Comparison of ENCODE assay signal across 23 cellular contexts in the genomic region with DNA sequence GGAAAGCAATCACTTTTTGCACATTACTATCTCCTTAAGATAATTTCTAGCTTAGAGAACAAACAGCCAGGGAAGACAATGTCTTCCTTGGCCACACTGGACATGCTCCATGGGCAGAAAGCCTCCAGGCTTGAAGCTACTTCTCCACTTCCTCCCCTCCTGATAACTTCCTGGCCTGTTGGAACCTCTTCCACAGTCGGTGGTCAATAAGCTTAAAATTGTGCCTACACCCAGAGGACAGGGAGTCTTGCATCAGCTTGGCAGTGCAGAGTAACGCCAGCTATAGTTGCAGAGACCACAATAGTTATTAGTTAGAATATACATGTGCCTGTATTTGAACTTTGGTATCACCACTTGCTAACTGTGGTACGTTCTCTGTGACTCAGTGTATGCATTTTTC. TPM values are rescaled to one million over a fixed set of nuclear protein-coding genes. Genes with fewer than 3 reads are reported as not detected.
DNase-seq lines count a peak whose midpoint lies in the region; TF ChIP-seq lines count a peak whose summit lies in the region.
"Had no signal": no experiment of that assay in that cellular context is flagged by ENCODE, and none has a peak within 500 bp of the region (broad histone marks: within the 10 kb centered on the region; RNA-seq: fewer than 3 reads in every experiment).

No MANE protein-coding gene starts in this region.

- H3K4me2 ChIP-seq in BLaER1 treated with 17β-estradiol and CSF1 and Interleukin-3, amounts not matched to agents 10 nM and 100 nM: peak overlapping the region; percentile 4 to 85 (median 57); a peak in 19 of 22 replicates
- H3K4me2 ChIP-seq in OCI-LY1 (ENCODE audit: low read length) (no peak overlapping the region), mesenchymal stem cell (ENCODE audit: low read length, poor library complexity, severe bottlenecking) (no peak overlapping the region)

- no peak overlapping the region for H4K91ac ChIP-seq in mesenchymal stem cell (ENCODE audit: low read length)

- H4K8ac ChIP-seq in mesenchymal stem cell (ENCODE audit: low read length): peak overlapping the region; percentile 19

- H3K4me3 ChIP-seq in BLaER1 treated with 17β-estradiol and CSF1 and Interleukin-3, amounts not matched to agents 10 nM and 100 nM: no peak overlapping the region
- H3K4me3 ChIP-seq in OCI-LY1 (ENCODE audit: low read depth, low read length, poor library complexity, severe bottlenecking) (no peak overlapping the region), mesenchymal stem cell (ENCODE audit: insufficient read depth in 1 of 2, low read depth in 1 of 2, low read length in 2 of 2) (no peak overlapping the region), thyroid gland (replicated peaks in 1 of 3) (no peak overlapping the region)
- H3K4me3 ChIP-seq: HAP-1 had no signal

- H2AFZ ChIP-seq in OCI-LY1 (ENCODE audit: low read length) (no peak overlapping the region), mesenchymal stem cell (ENCODE audit: low read depth, low read length) (no peak overlapping the region)

- no peak overlapping the region for H3K4ac ChIP-seq in mesenchymal stem cell (ENCODE audit: low read depth in 1 of 2, low read length in 2 of 2)

- no peak overlapping the region for H2AK5ac ChIP-seq in mesenchymal stem cell (ENCODE audit: low read length, severe bottlenecking)

- H3K18ac ChIP-seq in mesenchymal stem cell (ENCODE audit: low read depth in 1 of 2, low read length in 2 of 2): peak overlapping the region in 1 of 2 experiments; percentile 60

- H2BK15ac ChIP-seq in mesenchymal stem cell (ENCODE audit: low read depth, poor library complexity, severe bottlenecking): no peak overlapping the region

- H3K9ac ChIP-seq in BLaER1 treated with 17β-estradiol and CSF1 and Interleukin-3, amounts not matched to agents 10 nM and 100 nM: no peak overlapping the region
- H3K9ac ChIP-seq in OCI-LY1 (ENCODE audit: low read length) (no peak overlapping the region), mesenchymal stem cell (ENCODE audit: low read length) (no peak overlapping the region)

- H3K27ac ChIP-seq in BLaER1 treated with 17β-estradiol and CSF1 and Interleukin-3, amounts not matched to agents 10 nM and 100 nM: peak overlapping the region in 8 of 11 experiments; percentile 16 to 100 (median 53); a peak in 13 of 22 replicates
- H3K27ac ChIP-seq in KOPT-K1 (ENCODE audit: low read depth, low read length, poor library complexity, severe bottlenecking) (peak overlapping the region; percentile 42), OCI-LY1 (ENCODE audit: low read depth, low read length, poor library complexity, severe bottlenecking) (peak overlapping the region; percentile 24), mesenchymal stem cell (ENCODE audit: low read length, poor library complexity, severe bottlenecking) (no peak overlapping the region), thyroid gland (no peak overlapping the region)
- H3K27ac ChIP-seq: HL-60, RWPE1 had no signal

- H4K20me1 ChIP-seq in BLaER1 treated with 17β-estradiol and CSF1 and Interleukin-3, amounts not matched to agents 10 nM and 100 nM: no peaks in the 10 kb centered on the region
- no peaks in the 10 kb centered on the region for H4K20me1 ChIP-seq in OCI-LY1 (ENCODE audit: insufficient read depth, low read length)

- H3K14ac ChIP-seq in mesenchymal stem cell (ENCODE audit: low read length in 2 of 2): no peak overlapping the region

- peaks cover 71 to 93% (median 81%) of the 10 kb centered on the region in 10 experiments for H3K4me1 ChIP-seq in BLaER1 treated with 17β-estradiol and CSF1 and Interleukin-3, amounts not matched to agents 10 nM and 100 nM
- peaks cover 55% of the 10 kb centered on the region for H3K4me1 ChIP-seq in OCI-LY1 (ENCODE audit: insufficient read depth, low read length, severe bottlenecking)
- H3K4me1 ChIP-seq in mesenchymal stem cell (ENCODE audit: control insufficient read depth, insufficient read depth, low read depth, low read length): peaks cover 6% of the 10 kb centered on the region
- peaks cover 11 to 18% of the 10 kb centered on the region in 2 donors for H3K4me1 ChIP-seq in thyroid gland

- TF ChIP-seq CTCF in OCI-LY1 (IDR thresholded peaks at IDR 0.05; ENCODE audit: low read length): no peak
- no peak for TF ChIP-seq CTCF in thyroid gland (IDR thresholded peaks at IDR 0.05)

- H3K27me3 ChIP-seq in BLaER1 treated with 17β-estradiol and CSF1 and Interleukin-3, amounts not matched to agents 10 nM and 100 nM: no peaks in the 10 kb centered on the region
- H3K27me3 ChIP-seq in OCI-LY1 (ENCODE audit: insufficient read depth, low read length): no peaks in the 10 kb centered on the region
- H3K27me3 ChIP-seq in mesenchymal stem cell (ENCODE audit: control insufficient read depth in 1 of 2, insufficient read depth in 1 of 2, low read length in 2 of 2): no peaks in the 10 kb centered on the region
- no peaks in the 10 kb centered on the region for H3K27me3 ChIP-seq in thyroid gland

- DNase-seq in mesenchymal stem cell (no peak), epidermal melanocyte (ENCODE audit: insufficient read length, low spot score) (no peak), thyroid gland (no peak), pons (ENCODE audit: low spot score) (no peak)
- DNase-seq: Calu3, DMS79 treated with DMSO at 0.1 percent for 48 hours, GF-D8, GOT3, HFFc6, Kasumi-1, NCI-H1092 treated with DMSO at 0.1 percent for 48 hours, NCI-H1436, NCI-H187, NCI-H446, NCI-H526, SHP77 treated with DMSO at 0.1 percent for 48 hours, T-helper 1 cell had no signal

- H2BK5ac ChIP-seq in mesenchymal stem cell (ENCODE audit: low read depth, low read length, poor library complexity, severe bottlenecking): no peak overlapping the region

- no peaks in the 10 kb centered on the region for H3K79me1 ChIP-seq in mesenchymal stem cell (replicated peaks; ENCODE audit: low read length, poor library complexity, severe bottlenecking)

- intact Hi-C loops in thyroid gland (cut with DNase I): no loop called here

- H3F3A ChIP-seq in OCI-LY1 (ENCODE audit: insufficient read depth, low read length): no peaks in the 10 kb centered on the region

- WGBS in mesenchymal stem cell: 94% methylated on average over 3 of the region's 3 CpGs
- 81 to 82% methylated on average over 3 of the region's 3 CpGs for WGBS in thyroid gland, 2 donors

- no peak for TF ChIP-seq POLR2A in thyroid gland (IDR thresholded peaks at IDR 0.05)

- H3K23ac ChIP-seq in mesenchymal stem cell (ENCODE audit: low read length in 2 of 2): no peak overlapping the region

- H2BK12ac ChIP-seq in mesenchymal stem cell (ENCODE audit: low read length in 2 of 2): peak overlapping the region in 1 of 2 experiments; percentile 78

- no peaks in the 10 kb centered on the region for H3K79me2 ChIP-seq in OCI-LY1 (ENCODE audit: insufficient read depth, low read length)

- no peak overlapping the region for H2BK120ac ChIP-seq in mesenchymal stem cell (ENCODE audit: low read depth, low read length)

- H3K9me2 ChIP-seq in OCI-LY1 (ENCODE audit: low read depth, low read length): no peaks in the 10 kb centered on the region

- H3K36me3 ChIP-seq in BLaER1 treated with 17β-estradiol and CSF1 and Interleukin-3, amounts not matched to agents 10 nM and 100 nM: no peaks in the 10 kb centered on the region
- H3K36me3 ChIP-seq in KOPT-K1 (ENCODE audit: insufficient read depth, low read length) (no peaks in the 10 kb centered on the region), OCI-LY1 (ENCODE audit: insufficient read depth, low read length) (no peaks in the 10 kb centered on the region), mesenchymal stem cell (ENCODE audit: control insufficient read depth in 1 of 2, insufficient read depth in 2 of 2, low read depth in 1 of 2, low read length in 2 of 2) (no peaks in the 10 kb centered on the region), thyroid gland (no peaks in the 10 kb centered on the region)
- H3K36me3 ChIP-seq: HAP-1 had no signal

- no peaks in the 10 kb centered on the region for H3K9me3 ChIP-seq in BLaER1 treated with 17β-estradiol and CSF1 and Interleukin-3, amounts not matched to agents 10 nM and 100 nM (replicated peaks in 1 of 11)
- no peaks in the 10 kb centered on the region for H3K9me3 ChIP-seq in KOPT-K1 (ENCODE audit: insufficient read depth, low read length, poor library complexity, severe bottlenecking)
- no peaks in the 10 kb centered on the region for H3K9me3 ChIP-seq in OCI-LY1 (ENCODE audit: low read length)
- no peaks in the 10 kb centered on the region for H3K9me3 ChIP-seq in mesenchymal stem cell (ENCODE audit: control insufficient read depth, low read length)
- H3K9me3 ChIP-seq in thyroid gland: no peaks in the 10 kb centered on the region
- H3K9me3 ChIP-seq: HAP-1 had no signal

RNA-seq across cellular contexts. Expression of a gene that starts 58.1 kb away (rescaled TPM):
- 27.2 TPM for polyA plus RNA-seq in mesenchymal stem cell (2013, experiment 1 of 2)
- 25.4 TPM for polyA plus RNA-seq in mesenchymal stem cell (2013, experiment 2 of 2)
- 10 to 100 TPM; 18.3 to 59.8 (median 35.0) TPM for total RNA-seq in thyroid gland

Comparison
In these comparisons a context has a peak if more than half of its experiments do, and no peak if none do; other contexts are left out.
1. H3K27ac ChIP-seq: peak in BLaER1 treated with 17β-estradiol and CSF1 and Interleukin-3, amounts not matched to agents 10 nM and 100 nM (8 of 11), KOPT-K1 (single experiment) and OCI-LY1 (single experiment); none in mesenchymal stem cell (single experiment) and thyroid gland (0 of 3).
2. H3K4me2 ChIP-seq: peak in BLaER1 treated with 17β-estradiol and CSF1 and Interleukin-3, amounts not matched to agents 10 nM and 100 nM (11 of 11); none in OCI-LY1 (single experiment) and mesenchymal stem cell (single experiment).